Comparison of ENCODE assay signal across 18 cellular contexts in genomic region chr11:46678741-46679130, GRCh38. TPM values are rescaled to one million over a fixed set of nuclear protein-coding genes. Genes with fewer than 3 reads are reported as not detected.
"Had no signal": no experiment of that assay in that cellular context is flagged by ENCODE, and none has a peak within 500 bp of the region (broad histone marks: within the 10 kb centered on the region; RNA-seq: fewer than 3 reads in every experiment).

No MANE protein-coding gene starts in this region.

- DNase-seq: activated CD4-positive, CD25-positive, alpha-beta regulatory T cell; activated naive CD4-positive, alpha-beta T cell treated with anti-CD3 and anti-CD28 coated beads, Interleukin-2, amount 10 ng/mL, durations not matched to agents 7 days and 5 days; colonic mucosa; effector CD8-positive, alpha-beta T cell; foreskin melanocyte; mammary epithelial cell; naive thymus-derived CD8-positive, alpha-beta T cell; stimulated activated CD4-positive, alpha-beta T cell treated with anti-CD3 and anti-CD28 coated beads, Interleukin-4, amount 100 ng/mL, for 24 hours had no signal

- H3K4me3 ChIP-seq: colonic mucosa, mucosa of descending colon, skin epidermis had no signal

- H3K9me3 ChIP-seq: colonic mucosa, mucosa of descending colon had no signal

- H3K27ac ChIP-seq: colonic mucosa had no signal

- H3K27ac Mint-ChIP-seq: activated T-helper 2 cell treated with anti-CD3 and anti-CD28 coated beads, Interferon-gamma antibody, Interleukin-2, Interleukin-4, amounts not matched to agents 10 μg/mL and 5 μg/mL and 100 μg/mL, durations not matched to agents 14 hours and 24 hours and 36 hours; stimulated activated naive CD8-positive, alpha-beta T cell treated with anti-CD3 and anti-CD28 coated beads, Interleukin-15, Interleukin-2, amounts not matched to agents 100 ng/mL and 50 ng/mL, for 24 hours had no signal

- ATAC-seq: left lobe of liver; mucosa of descending colon; naive thymus-derived CD8-positive, alpha-beta T cell; right cardiac atrium had no signal

- H3K27me3 Mint-ChIP-seq: activated naive CD4-positive, alpha-beta T cell treated with anti-CD3 and anti-CD28 coated beads, Interleukin-2, amount 10 ng/mL, durations not matched to agents 7 days and 5 days; naive thymus-derived CD8-positive, alpha-beta T cell; stimulated activated naive CD8-positive, alpha-beta T cell treated with anti-CD3 and anti-CD28 coated beads, Interleukin-15, Interleukin-2, amounts not matched to agents 100 ng/mL and 50 ng/mL, for 24 hours had no signal

- H3K4me3 Mint-ChIP-seq: activated naive CD4-positive, alpha-beta T cell treated with anti-CD3 and anti-CD28 coated beads, Interleukin-2, amount 10 ng/mL, durations not matched to agents 7 days and 5 days; stimulated activated naive CD8-positive, alpha-beta T cell treated with anti-CD3 and anti-CD28 coated beads, Interleukin-15, Interleukin-2, amounts not matched to agents 100 ng/mL and 50 ng/mL, for 24 hours had no signal

- H3K9me3 Mint-ChIP-seq: activated naive CD4-positive, alpha-beta T cell treated with anti-CD3 and anti-CD28 coated beads, Interleukin-2, amount 10 ng/mL, durations not matched to agents 7 days and 5 days; activated T-helper 2 cell treated with anti-CD3 and anti-CD28 coated beads, Interferon-gamma antibody, Interleukin-2, Interleukin-4, amounts not matched to agents 10 μg/mL and 5 μg/mL and 100 μg/mL, durations not matched to agents 14 hours and 24 hours and 36 hours; naive thymus-derived CD8-positive, alpha-beta T cell; stimulated activated naive CD8-positive, alpha-beta T cell treated with anti-CD3 and anti-CD28 coated beads, Interleukin-15, Interleukin-2, amounts not matched to agents 100 ng/mL and 50 ng/mL, for 24 hours had no signal

- FAIRE-seq: islet of Langerhans had no signal

- H3K27me3 ChIP-seq: colonic mucosa had no signal

RNA-seq across cellular contexts. Expression of gene F2, which starts 40.3 kb away (rescaled TPM):
- total RNA-seq: activated CD8-positive, alpha-beta memory T cell treated with anti-CD3 and anti-CD28 coated beads for 36 hours; cardiac septum; mammary epithelial cell; naive thymus-derived CD8-positive, alpha-beta T cell; urinary bladder had no signal
- polyA plus RNA-seq: naive thymus-derived CD8-positive, alpha-beta T cell; right cardiac atrium had no signal
